20 cellular contexts compared by ENCODE assay signal in the genomic region with DNA sequence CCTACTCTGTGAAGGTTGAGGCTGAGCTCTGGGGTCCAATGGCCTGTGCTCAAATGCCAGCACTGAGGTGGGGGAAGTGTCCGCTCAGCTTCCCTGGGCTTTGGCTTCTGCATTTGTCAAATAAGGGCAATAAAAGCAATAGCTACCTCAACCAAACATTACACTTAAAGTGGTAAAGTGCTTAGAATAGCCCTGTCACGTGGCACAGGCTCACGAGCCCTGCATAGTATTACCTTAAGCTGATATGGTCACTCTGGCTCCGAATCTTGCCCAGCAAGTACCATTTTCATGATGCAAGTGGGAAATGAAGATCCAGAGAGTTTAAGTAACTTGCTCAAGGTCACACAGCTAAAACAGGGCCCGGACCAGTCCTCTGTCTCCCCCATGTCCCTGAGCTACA.
DNase-seq lines count a peak whose midpoint lies in the region; ATAC-seq and TF ChIP-seq lines count a peak whose summit lies in the region.
"Had no signal": no experiment of that assay in that cellular context is flagged by ENCODE, and none has a peak within 500 bp of the region (broad histone marks: within the 10 kb centered on the region; RNA-seq: fewer than 3 reads in every experiment).

No MANE protein-coding gene starts in this region.

- H3K9me3 ChIP-seq in mucosa of descending colon (no peaks in the 10 kb centered on the region), trophoblast cell (ENCODE audit: insufficient read depth, low read depth, low read length) (no peaks in the 10 kb centered on the region)
- H3K9me3 ChIP-seq in CD4-positive, alpha-beta memory T cell (ENCODE audit: control insufficient read depth in 1 of 2, low read length in 2 of 2), result no peaks in the 10 kb centered on the region
- H3K9me3 ChIP-seq: BLaER1 had no signal

- no CpG with 5 or more reads among the region's 5 CpGs for WGBS in trophoblast cell (ENCODE audit: extremely low coverage, insufficient coverage, insufficient read length)

- H3K23ac ChIP-seq in trophoblast cell (ENCODE audit: low read length), result no peak overlapping the region

- TF ChIP-seq CTCF in mucosa of descending colon (IDR thresholded peaks at IDR 0.05), result no peak

- H3K4me1 ChIP-seq in mucosa of descending colon (ENCODE audit: low read depth) (peaks cover 8% of the 10 kb centered on the region), trophoblast cell (ENCODE audit: control insufficient read depth in 1 of 2, insufficient read depth in 2 of 2, low read length in 2 of 2) (peaks cover 3 to 10% of the 10 kb centered on the region in 2 experiments)
- H3K4me1 ChIP-seq in CD4-positive, alpha-beta memory T cell (ENCODE audit: insufficient read depth, low read length), result no peaks in the 10 kb centered on the region
- H3K4me1 ChIP-seq: BLaER1 had no signal

- no peaks in the 10 kb centered on the region for H3K79me2 ChIP-seq in trophoblast cell (ENCODE audit: control insufficient read depth, insufficient read depth, low read length, poor library complexity)

- peaks cover 4% of the 10 kb centered on the region for H3K79me1 ChIP-seq in trophoblast cell (ENCODE audit: low read length)

- H3K27ac Mint-ChIP-seq in CD4-positive, alpha-beta memory T cell, result no peak overlapping the region
- no peak overlapping the region for H3K27ac Mint-ChIP-seq in stimulated activated naive B cell treated with anti-CD40 and anti-IgM and Interleukin-4, amounts not matched to agents 10 μg/mL and 1 μg/mL and 100 μg/mL, for 72 hours
- H3K27ac Mint-ChIP-seq: B cell; CD4-positive, CD25-positive, alpha-beta regulatory T cell; CD8-positive, alpha-beta memory T cell had no signal

- H2AFZ ChIP-seq in trophoblast cell (ENCODE audit: insufficient read depth, low read length, poor library complexity), result no peak overlapping the region
- H2AFZ ChIP-seq: GM23248 had no signal

- peak; percentile 90 for ATAC-seq in left colon
- ATAC-seq in mucosa of descending colon, result peak; percentile 80
- no peak for ATAC-seq in HG03442 (IDR thresholded peaks at IDR 0.05; ENCODE audit: unreplicated experiment)
- ATAC-seq in stimulated activated naive B cell treated with anti-CD40 and anti-IgM and Interleukin-4, amounts not matched to agents 10 μg/mL and 1 μg/mL and 100 μg/mL, for 72 hours (replicated peaks), result no peak
- ATAC-seq: HCT116 had no signal

- H4K91ac ChIP-seq in trophoblast cell (ENCODE audit: low read depth, low read length), result no peak overlapping the region

- peaks cover 11 to 21% of the 10 kb centered on the region in 2 donors for H3K27me3 Mint-ChIP-seq in CD4-positive, alpha-beta memory T cell
- H3K27me3 Mint-ChIP-seq in stimulated activated naive B cell treated with anti-CD40 and anti-IgM and Interleukin-4, amounts not matched to agents 10 μg/mL and 1 μg/mL and 100 μg/mL, for 72 hours, result peaks cover 28 to 40% of the 10 kb centered on the region in 2 donors
- H3K27me3 Mint-ChIP-seq: CD4-positive, CD25-positive, alpha-beta regulatory T cell had no signal

- peak overlapping the region; percentile 28 for H2AK5ac ChIP-seq in trophoblast cell (ENCODE audit: low read length)

- H2BK12ac ChIP-seq in trophoblast cell (ENCODE audit: low read length), result no peak overlapping the region

- no peak overlapping the region for H3K14ac ChIP-seq in trophoblast cell (ENCODE audit: low read length)

- no peak overlapping the region for H3K4me3 Mint-ChIP-seq in CD4-positive, alpha-beta memory T cell
- no peak overlapping the region for H3K4me3 Mint-ChIP-seq in stimulated activated naive B cell treated with anti-CD40 and anti-IgM and Interleukin-4, amounts not matched to agents 10 μg/mL and 1 μg/mL and 100 μg/mL, for 72 hours
- H3K4me3 Mint-ChIP-seq: B cell; CD4-positive, CD25-positive, alpha-beta regulatory T cell; CD8-positive, alpha-beta memory T cell had no signal

- H3K36me3 ChIP-seq in mucosa of descending colon (ENCODE audit: low read depth), result no peaks in the 10 kb centered on the region
- no peaks in the 10 kb centered on the region for H3K36me3 ChIP-seq in trophoblast cell (ENCODE audit: control insufficient read depth in 1 of 2, insufficient read depth in 2 of 2, low read length in 2 of 2)
- no peaks in the 10 kb centered on the region for H3K36me3 ChIP-seq in CD4-positive, alpha-beta memory T cell (ENCODE audit: insufficient read depth, low read length)
- H3K36me3 ChIP-seq: BLaER1 had no signal

- POLR2A ChIA-PET in CD4-positive, alpha-beta memory T cell (lab: Charles Lee; ENCODE audit: partially characterized antibody), result no interaction called here

- no peak overlapping the region for H3K9ac ChIP-seq in trophoblast cell (ENCODE audit: low read length)
- H3K9ac ChIP-seq: BLaER1, GM23248 had no signal

- no peak overlapping the region for H3K4me2 ChIP-seq in trophoblast cell (ENCODE audit: low read length)
- H3K4me2 ChIP-seq: BLaER1 had no signal

- H2BK120ac ChIP-seq in trophoblast cell (ENCODE audit: insufficient read depth, low read length, poor library complexity), result no peak overlapping the region

- H3K9me3 Mint-ChIP-seq in CD4-positive, alpha-beta memory T cell, result peaks cover 0 to 2% (median 0%) of the 10 kb centered on the region in 8 donors
- peaks cover 0 to 5% of the 10 kb centered on the region in 2 donors for H3K9me3 Mint-ChIP-seq in stimulated activated naive B cell treated with anti-CD40 and anti-IgM and Interleukin-4, amounts not matched to agents 10 μg/mL and 1 μg/mL and 100 μg/mL, for 72 hours

- no peaks in the 10 kb centered on the region for H3K4me1 Mint-ChIP-seq in CD4-positive, alpha-beta memory T cell
- no peaks in the 10 kb centered on the region for H3K4me1 Mint-ChIP-seq in stimulated activated naive B cell treated with anti-CD40 and anti-IgM and Interleukin-4, amounts not matched to agents 10 μg/mL and 1 μg/mL and 100 μg/mL, for 72 hours
- H3K4me1 Mint-ChIP-seq: B cell; CD4-positive, CD25-positive, alpha-beta regulatory T cell; CD8-positive, alpha-beta memory T cell had no signal

- intact Hi-C loops in left colon (cut with DNase I, micrococcal nuclease), result no loop called here
- intact Hi-C loops in mucosa of descending colon (cut with DNase I, micrococcal nuclease), result no loop called here
- intact Hi-C loops in CD4-positive, alpha-beta memory T cell (cut with micrococcal nuclease), result no loop called here

- H2BK5ac ChIP-seq in trophoblast cell (ENCODE audit: low read depth, low read length, poor library complexity), result no peak overlapping the region

- H3K36me3 Mint-ChIP-seq in CD4-positive, alpha-beta memory T cell, result no peaks in the 10 kb centered on the region
- H3K36me3 Mint-ChIP-seq in stimulated activated naive B cell treated with anti-CD40 and anti-IgM and Interleukin-4, amounts not matched to agents 10 μg/mL and 1 μg/mL and 100 μg/mL, for 72 hours, result no peaks in the 10 kb centered on the region
- H3K36me3 Mint-ChIP-seq: CD4-positive, CD25-positive, alpha-beta regulatory T cell; CD8-positive, alpha-beta memory T cell had no signal

- no peaks in the 10 kb centered on the region for H3K27me3 ChIP-seq in trophoblast cell (ENCODE audit: insufficient read depth, low read length)
- H3K27me3 ChIP-seq in CD4-positive, alpha-beta memory T cell (ENCODE audit: insufficient read depth, low read length), result no peaks in the 10 kb centered on the region
- H3K27me3 ChIP-seq: BLaER1 had no signal

- no peak overlapping the region for H3K27ac ChIP-seq in trophoblast cell (ENCODE audit: low read depth, low read length)
- no peak overlapping the region for H3K27ac ChIP-seq in CD4-positive, alpha-beta memory T cell (ENCODE audit: low read depth, low read length)
- H3K27ac ChIP-seq: 22Rv1, BLaER1, C4-2B, GM23248 had no signal

- no peak overlapping the region for H4K8ac ChIP-seq in trophoblast cell (ENCODE audit: low read depth, low read length)

- H4K12ac ChIP-seq in trophoblast cell (ENCODE audit: low read depth, low read length), result no peak overlapping the region

- H3K4me3 ChIP-seq in mucosa of descending colon, result no peak overlapping the region
- H3K4me3 ChIP-seq in trophoblast cell (ENCODE audit: low read depth, low read length), result no peak overlapping the region
- no peak overlapping the region for H3K4me3 ChIP-seq in CD4-positive, alpha-beta memory T cell (ENCODE audit: low read length in 2 of 2)
- H3K4me3 ChIP-seq: BLaER1, GM23248 had no signal

- H3K18ac ChIP-seq in trophoblast cell (ENCODE audit: low read length), result no peak overlapping the region

- CTCF ChIA-PET in CD4-positive, alpha-beta memory T cell (lab: Charles Lee; ENCODE audit: partially characterized antibody), result interaction anchor here (2.2 kb wide), 1 partner anchor 39 kb away, joined by 5 read pairs; no protein-coding TSS in a partner anchor

- DNase-seq in activated CD8-positive, alpha-beta memory T cell treated with anti-CD3 and anti-CD28 coated beads for 24 hours, result peak; percentile 21
- DNase-seq in activated CD8-positive, alpha-beta memory T cell treated with anti-CD3 and anti-CD28 coated beads, Interleukin-2, amount 50 U/mL, for 48 hours, result no peak
- DNase-seq in left colon, result peak; percentile 37 to 56
- peak in 2 of 3 donors; percentile 48 to 74 for DNase-seq in mucosa of descending colon
- DNase-seq in trophoblast cell, result no peak
- no peak for DNase-seq in CD4-positive, alpha-beta memory T cell
- no peak for DNase-seq in stimulated activated naive B cell treated with anti-CD40 and anti-IgM and Interleukin-4, amounts not matched to agents 10 μg/mL and 1 μg/mL and 100 μg/mL, for 72 hours
- DNase-seq: CD4-positive, CD25-positive, alpha-beta regulatory T cell; CD8-positive, alpha-beta memory T cell; DMS 273 treated with DMSO at 0.1 percent for 48 hours; DMS79 treated with DMSO at 0.1 percent for 48 hours; GF-D8; GM23248; H7 had no signal

- H3K4ac ChIP-seq in trophoblast cell (ENCODE audit: low read depth, low read length), result no peak overlapping the region

Comparison
In these comparisons a context has a peak if more than half of its experiments do, and no peak if none do; other contexts are left out.
1. DNase-seq: peak in activated CD8-positive, alpha-beta memory T cell treated with anti-CD3 and anti-CD28 coated beads for 24 hours (single experiment), left colon (2 of 2) and mucosa of descending colon (2 of 3); none in activated CD8-positive, alpha-beta memory T cell treated with anti-CD3 and anti-CD28 coated beads, Interleukin-2, amount 50 U/mL, for 48 hours (single experiment), trophoblast cell (0 of 2), CD4-positive, alpha-beta memory T cell (0 of 5) and stimulated activated naive B cell treated with anti-CD40 and anti-IgM and Interleukin-4, amounts not matched to agents 10 μg/mL and 1 μg/mL and 100 μg/mL, for 72 hours (single experiment).
2. ATAC-seq: peak in left colon (single experiment) and mucosa of descending colon (single experiment); none in HG03442 (single experiment) and stimulated activated naive B cell treated with anti-CD40 and anti-IgM and Interleukin-4, amounts not matched to agents 10 μg/mL and 1 μg/mL and 100 μg/mL, for 72 hours (0 of 2).